In the genomic region with DNA sequence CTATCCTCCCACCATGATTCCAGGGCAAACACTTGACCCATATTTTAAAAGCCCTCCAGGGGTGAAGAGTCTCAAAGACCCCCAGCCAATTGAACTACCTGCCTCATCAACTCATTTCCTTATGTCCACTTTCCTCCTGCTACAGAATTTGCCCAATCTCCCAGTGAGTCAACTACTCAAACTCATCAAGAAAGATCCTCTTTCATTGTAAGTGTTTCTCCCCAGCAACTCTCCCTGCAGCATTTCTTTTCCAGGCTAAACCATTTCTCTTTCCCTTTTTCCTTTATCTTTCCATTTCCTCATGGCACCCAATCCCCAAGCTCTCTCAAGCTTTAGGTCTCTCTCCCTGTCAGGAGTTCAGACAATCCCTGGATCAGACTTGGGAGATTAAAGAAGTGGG, we compare ENCODE assay signal across 14 cellular contexts. TPM values are rescaled to one million over a fixed set of nuclear protein-coding genes. Genes with fewer than 3 reads are reported as not detected.
A peak's percentile ranks its signal among the peaks of the same experiment; 100 is the strongest.
DNase-seq lines count a peak whose midpoint lies in the region; ATAC-seq and TF ChIP-seq lines count a peak whose summit lies in the region.
"Had no signal": no experiment of that assay in that cellular context is flagged by ENCODE, and none has a peak within 500 bp of the region (broad histone marks: within the 10 kb centered on the region; RNA-seq: fewer than 3 reads in every experiment).

No MANE protein-coding gene starts in this region.

- no peak overlapping the region for H3K27ac Mint-ChIP-seq in chondrocyte (ENCODE audit: unreplicated experiment)
- H3K27ac Mint-ChIP-seq in progenitor cell of endocrine pancreas = no peak overlapping the region

- H3K79me2 ChIP-seq in PC-9 (ENCODE audit: low read depth) = no peaks in the 10 kb centered on the region

- no peaks in the 10 kb centered on the region for H3K9me3 Mint-ChIP-seq in activated T-cell treated with anti-CD3 and anti-CD28 coated beads, Interleukin-2, amount 50 U/mL, for 4 hours
- H3K9me3 Mint-ChIP-seq in chondrocyte (ENCODE audit: low read depth) (no peaks in the 10 kb centered on the region), progenitor cell of endocrine pancreas (ENCODE audit: low read depth) (no peaks in the 10 kb centered on the region)

- intact Hi-C loops in PC-9 (cut with micrococcal nuclease; ENCODE audit: unreplicated experiment) = loop anchor here (1.0 to 2.0 kb wide), 4 partner anchors 27 to 191 kb away; partner anchors contain the start of gene ABCC10

- H3K4me1 Mint-ChIP-seq in activated T-cell treated with anti-CD3 and anti-CD28 coated beads, Interleukin-2, amount 50 U/mL, for 4 hours (ENCODE audit: low read depth) = peaks cover 15% of the 10 kb centered on the region
- H3K4me1 Mint-ChIP-seq in chondrocyte (ENCODE audit: low read depth) (peaks cover 22% of the 10 kb centered on the region), progenitor cell of endocrine pancreas (ENCODE audit: low read depth) (peaks cover 5% of the 10 kb centered on the region)

- no peaks in the 10 kb centered on the region for H3K27me3 ChIP-seq in PC-9 (ENCODE audit: insufficient read depth, low read depth)

- H3K27me3 Mint-ChIP-seq in activated T-cell treated with anti-CD3 and anti-CD28 coated beads, Interleukin-2, amount 50 U/mL, for 4 hours (ENCODE audit: low read depth) = peaks cover 3% of the 10 kb centered on the region
- H3K27me3 Mint-ChIP-seq in chondrocyte (ENCODE audit: low read depth) = peaks cover 14% of the 10 kb centered on the region
- peaks cover 30% of the 10 kb centered on the region for H3K27me3 Mint-ChIP-seq in progenitor cell of endocrine pancreas

- POLR2A ChIA-PET in PC-9 (lab: Charles Lee; ENCODE audit: unreplicated experiment) = interaction anchor here (1.0 kb wide), 1 partner anchor 262 kb away, joined by 7 read pairs; no protein-coding TSS in a partner anchor

- H3K9me2 ChIP-seq in PC-9 (ENCODE audit: insufficient read depth) = no peaks in the 10 kb centered on the region

- no peak for DNase-seq in activated T-cell treated with anti-CD3 and anti-CD28 coated beads, Interleukin-2, amount 50 U/mL, for 4 hours
- no peak for DNase-seq in activated T-cell treated with anti-CD3 and anti-CD28 coated beads, Interleukin-2, amount 50 U/mL, for 48 hours
- DNase-seq in PC-9 (no peak), chondrocyte (ENCODE audit: low spot score) (no peak), progenitor cell of endocrine pancreas (ENCODE audit: low spot score, unreplicated experiment) (no peak), HK-2 (ENCODE audit: unreplicated experiment) (no peak), inferior parietal cortex (ENCODE audit: extremely low spot score) (no peak)

- no peak overlapping the region for H3K27ac ChIP-seq in PC-9
- H3K27ac ChIP-seq: body of pancreas, left ventricle myocardium inferior, neutrophil, tibial artery had no signal

- peak overlapping the region; percentile 99; the same call in 1 of the 2 replicates for H3K4me2 ChIP-seq in PC-9

- TF ChIP-seq CTCF in PC-9 (conservative IDR thresholded peaks at IDR 0.05) (no peak), chondrocyte (IDR thresholded peaks at IDR 0.05) (no peak), progenitor cell of endocrine pancreas (IDR thresholded peaks at IDR 0.05; ENCODE audit: unreplicated experiment) (no peak)

- no peaks in the 10 kb centered on the region for H4K20me1 ChIP-seq in PC-9 (ENCODE audit: insufficient read depth)

- H3K36me3 ChIP-seq in PC-9 (ENCODE audit: low read depth) = peaks cover 3% of the 10 kb centered on the region

- CTCF ChIA-PET in PC-9 (lab: Charles Lee) = interaction anchor here (0.6 to 1.5 kb wide), 2 partner anchors 27 to 44 kb away, joined by 3 to 4 read pairs; partner anchors contain the start of gene ABCC10

- H3K4me1 ChIP-seq in PC-9 (replicated peaks; ENCODE audit: insufficient read depth) = 0 out of 2 replicates have a peak, but pooled peaks cover 14% of the 10 kb centered on the region

- H3K9me3 ChIP-seq in PC-9 (ENCODE audit: insufficient read depth, low read depth) = no peaks in the 10 kb centered on the region
- H3K9me3 ChIP-seq: body of pancreas, left ventricle myocardium inferior, neutrophil, tibial artery had no signal

- peaks cover 19% of the 10 kb centered on the region for H3F3A ChIP-seq in PC-9 (ENCODE audit: insufficient read depth, low read depth)

- no TSS peak for BruUV-seq in PC-9 (replicated peaks; lab: Mats Ljungman, UMichigan)

- peaks cover 3% of the 10 kb centered on the region for H3K36me3 Mint-ChIP-seq in activated T-cell treated with anti-CD3 and anti-CD28 coated beads, Interleukin-2, amount 50 U/mL, for 4 hours (ENCODE audit: insufficient read depth)
- H3K36me3 Mint-ChIP-seq in chondrocyte (ENCODE audit: low read depth) (peaks cover 13% of the 10 kb centered on the region), progenitor cell of endocrine pancreas (ENCODE audit: insufficient read depth) (peaks cover 6% of the 10 kb centered on the region)

- H3K4me3 Mint-ChIP-seq in activated T-cell treated with anti-CD3 and anti-CD28 coated beads, Interleukin-2, amount 50 U/mL, for 4 hours = peak overlapping the region; percentile 81
- peak overlapping the region; percentile 75 for H3K4me3 Mint-ChIP-seq in chondrocyte (ENCODE audit: unreplicated experiment)
- H3K4me3 Mint-ChIP-seq in progenitor cell of endocrine pancreas (ENCODE audit: low read depth) = peak overlapping the region; percentile 37

- H3K4me3 ChIP-seq in PC-9 = no peak overlapping the region

- no peak overlapping the region for H2AFZ ChIP-seq in PC-9

- no peak for ATAC-seq in activated T-cell treated with anti-CD3 and anti-CD28 coated beads, Interleukin-2, amount 50 U/mL, for 4 hours
- no peak for ATAC-seq in HG02970 (IDR thresholded peaks at IDR 0.05; ENCODE audit: low FRiP score, unreplicated experiment)

RNA-seq across cellular contexts. Expression of gene DLK2, which starts 1.5 kb away (rescaled TPM):
- 1 to 10 TPM; 5.0 to 9.0 (median 6.7) TPM for total RNA-seq in activated T-cell treated with anti-CD3 and anti-CD28 coated beads, Interleukin-2, amount 50 U/mL, for 4 hours
- total RNA-seq in PC-9 (2021) (3.6 and 6.2 TPM in 2 replicates), chondrocyte (0.29 to 1.3 TPM (median 1.1 TPM) in 3 replicates), progenitor cell of endocrine pancreas (0.60 and 0.73 TPM in 2 replicates)
- total RNA-seq: body of pancreas, NCI-H460, OCI-LY7 had no signal

RNA-seq across cellular contexts. Expression of gene TJAP1, which starts 23.5 kb away (rescaled TPM):
- total RNA-seq in activated T-cell treated with anti-CD3 and anti-CD28 coated beads, Interleukin-2, amount 50 U/mL, for 4 hours = 10 to 100 TPM; 45.5 to 52.8 (median 46.2) TPM
- total RNA-seq in PC-9 (2021) (50.5 and 60.9 TPM in 2 replicates), chondrocyte (27.7 to 35.3 TPM (median 31.0 TPM) in 3 replicates), progenitor cell of endocrine pancreas (64.5 and 65.8 TPM in 2 replicates)

RNA-seq across cellular contexts. Expression of gene ABCC10, which starts 26.5 kb away (rescaled TPM):
- 10 to 100 TPM; 24.2 to 30.1 (median 26.5) TPM for total RNA-seq in activated T-cell treated with anti-CD3 and anti-CD28 coated beads, Interleukin-2, amount 50 U/mL, for 4 hours
- 28.4 and 28.7 TPM in 2 replicates for total RNA-seq in PC-9 (2021)
- 42.5 to 43.2 TPM (median 43.1 TPM) in 3 replicates for total RNA-seq in chondrocyte
- total RNA-seq in progenitor cell of endocrine pancreas = 68.5 and 68.8 TPM in 2 replicates

RNA-seq across cellular contexts. Expression of gene LRRC73, which starts 56.3 kb away (rescaled TPM):
- total RNA-seq in activated T-cell treated with anti-CD3 and anti-CD28 coated beads, Interleukin-2, amount 50 U/mL, for 4 hours = under 1 TPM; 0.16 to 0.47 (median 0.20) TPM
- total RNA-seq in PC-9 (2021) (0.55 and 1.5 TPM in 2 replicates), chondrocyte (0.24 to 0.62 TPM (median 0.49 TPM) in 3 replicates), progenitor cell of endocrine pancreas (1.5 and 1.6 TPM in 2 replicates)
- total RNA-seq: body of pancreas had no signal
